ENCODE assay signal across 8 cellular contexts in the genomic region with DNA sequence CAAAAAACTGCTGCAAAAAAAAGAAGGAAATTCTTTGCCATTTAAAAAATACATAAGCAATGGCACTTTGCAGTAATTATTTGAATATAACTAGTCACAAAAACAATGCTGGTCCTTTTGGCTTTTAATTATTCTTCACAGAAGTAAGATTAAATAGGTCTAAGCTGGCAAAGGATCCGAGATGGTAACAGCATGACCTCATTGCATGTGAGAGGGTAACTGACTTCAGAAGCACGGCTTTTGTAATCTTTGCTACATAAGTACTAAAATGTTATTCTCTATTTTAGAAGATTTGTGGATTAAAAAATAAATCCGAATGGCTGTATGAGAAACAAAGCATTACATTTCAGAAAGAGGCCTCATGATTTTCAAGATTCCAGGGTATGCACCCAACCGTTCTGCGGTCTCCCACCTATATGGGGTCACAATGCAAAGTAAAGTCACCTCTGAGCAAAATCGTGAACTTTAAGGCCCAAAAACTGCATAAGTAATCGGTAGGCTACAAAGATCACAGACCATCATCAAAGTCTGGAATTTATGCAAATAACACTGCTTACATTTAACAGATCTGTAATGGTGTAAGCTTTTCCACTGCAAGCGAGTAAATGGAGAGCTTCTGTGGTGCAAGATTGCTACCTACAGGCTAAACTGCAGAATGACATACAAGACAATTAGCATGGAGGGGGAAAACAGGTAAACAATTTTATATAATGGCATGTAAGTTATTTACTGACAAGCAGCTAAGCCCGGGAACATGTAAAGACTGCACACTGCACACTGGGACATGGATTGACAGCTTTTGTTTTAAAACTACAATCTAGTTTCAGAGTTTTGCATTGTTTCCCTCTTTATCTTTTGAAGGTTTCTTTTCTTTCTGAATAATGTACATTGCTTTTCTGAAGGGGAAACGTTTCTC.
DNase-seq lines count a peak whose midpoint lies in the region; ATAC-seq and TF ChIP-seq lines count a peak whose summit lies in the region.

No MANE protein-coding gene starts in this region.

- peak; percentile 85 for ATAC-seq in GM18520 (IDR thresholded peaks at IDR 0.05; ENCODE audit: unreplicated experiment)
- peak; percentile 94 for ATAC-seq in HG02943 (IDR thresholded peaks at IDR 0.05; ENCODE audit: low read depth, unreplicated experiment)

- peak; percentile 80 for DNase-seq in DMS 273 (lab: John Stamatoyannopoulos, UW; ENCODE audit: unreplicated experiment)
- peak; percentile 67 for DNase-seq in NCI-H1694 (lab: John Stamatoyannopoulos, UW)
- peak; percentile 42 for DNase-seq in foreskin melanocyte
- DNase-seq in pulmonary artery endothelial cell (ENCODE audit: low read depth, low spot score), result peak; percentile 3
- no peak for DNase-seq in NOMO-1 treated with dmso at 0.1 percent for 144 hours (lab: John Stamatoyannopoulos, UW; ENCODE audit: unreplicated experiment)

- H3K4me3 ChIP-seq in WI38 (ENCODE audit: low read depth, low read length), result no peak overlapping the region

- TF ChIP-seq CTCF in WI38 (IDR thresholded peaks at IDR 0.05; ENCODE audit: low read depth, low read length), result peak; percentile 44
